In the genomic region with DNA sequence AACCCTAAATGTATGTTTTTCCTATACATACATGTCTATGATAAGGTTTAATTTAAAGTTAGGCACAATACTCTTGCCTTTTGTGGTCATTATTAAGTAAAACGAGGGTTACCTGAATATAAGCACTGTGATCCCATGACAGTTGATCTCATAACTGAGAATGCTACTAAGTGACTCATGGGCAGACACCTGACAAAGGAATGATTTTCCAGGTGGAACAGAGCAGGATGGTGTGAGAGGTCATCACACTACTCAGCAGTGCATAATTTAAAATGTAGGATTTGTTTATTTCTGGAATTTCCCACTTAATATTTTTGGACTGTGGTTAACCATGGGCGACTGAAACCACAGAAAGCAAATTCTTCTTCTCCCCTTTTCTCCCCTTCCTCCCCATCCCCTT, we compare ENCODE assay signal across 21 cellular contexts.
"Had no signal": no experiment of that assay in that cellular context is flagged by ENCODE, and none has a peak within 500 bp of the region (broad histone marks: within the 10 kb centered on the region; RNA-seq: fewer than 3 reads in every experiment).

No MANE protein-coding gene starts in this region.

- FAIRE-seq: endometrium, urothelium cell line had no signal

- H3K9me3 ChIP-seq: esophagus squamous epithelium, heart left ventricle, left ventricle myocardium inferior, lower lobe of right lung, ovary had no signal

- H2AFZ ChIP-seq: neural progenitor cell had no signal

- H3K4me3 ChIP-seq: coronary artery, esophagus squamous epithelium, heart left ventricle, left ventricle myocardium inferior, lower lobe of right lung, neural progenitor cell, ovary had no signal

- H3K4me2 ChIP-seq: neural progenitor cell had no signal

- DNase-seq: effector CD4-positive, alpha-beta T cell; esophagus squamous epithelium; foreskin fibroblast; heart left ventricle; hippocampal formation; left ventricle myocardium inferior; lower lobe of right lung; mesenchymal stem cell; midbrain; nucleus accumbens; ovary; right cardiac atrium; small intestine; stimulated activated CD4-positive, alpha-beta T cell treated with anti-CD3 and anti-CD28 coated beads, Interleukin-12 subunit alpha, Interleukin-12 subunit beta, amount 100 ng/mL, for 4 hours; stimulated activated naive CD4-positive, alpha-beta T cell treated with Interleukin-2 at 50 U/mL for 16 hours had no signal

- H3K27me3 ChIP-seq: esophagus squamous epithelium, heart left ventricle, neural progenitor cell, ovary had no signal

- H3K36me3 ChIP-seq: neural progenitor cell, ovary had no signal

- H3K27ac ChIP-seq: coronary artery, epithelial cell of prostate, esophagus squamous epithelium, heart left ventricle, left ventricle myocardium inferior, lower lobe of right lung, neural progenitor cell, ovary had no signal

- H3K4me1 ChIP-seq: esophagus squamous epithelium, heart left ventricle, left ventricle myocardium inferior, lower lobe of right lung had no signal

- H3K9ac ChIP-seq: neural progenitor cell had no signal

- ATAC-seq: heart left ventricle; lower lobe of right lung; natural killer cell treated with Interleukin-12 subunit alpha and Interleukin-12 subunit beta and Interleukin-15 and Interleukin-18, amount 100 ng/mL, for 72 hours; right cardiac atrium had no signal
